In genomic region chr15:67746022-67746421, GRCh38 we compare ENCODE assay signal across 14 cellular contexts.
DNase-seq lines count a peak whose midpoint lies in the region; ATAC-seq, FAIRE-seq and TF ChIP-seq lines count a peak whose summit lies in the region.
"Had no signal": no experiment of that assay in that cellular context is flagged by ENCODE, and none has a peak within 500 bp of the region (broad histone marks: within the 10 kb centered on the region; RNA-seq: fewer than 3 reads in every experiment).

No MANE protein-coding gene starts in this region.

- no peaks in the 10 kb centered on the region for H3F3A ChIP-seq in GM23338 (replicated peaks; ENCODE audit: low read depth)

- TF ChIP-seq EP300 in HepG2 (IDR thresholded peaks at IDR 0.05; ENCODE audit: low read depth in 2 of 2, low read length in 2 of 2) (no peak), HepG2 (CRISPR knock-in tag; IDR thresholded peaks at IDR 0.05; ENCODE audit: borderline replicate concordance) (no peak)

- TF ChIP-seq CTCF in GM23338 (conservative IDR thresholded peaks at IDR 0.05; ENCODE audit: low read depth in 2 of 2), result no peak
- TF ChIP-seq CTCF in lower lobe of right lung (IDR thresholded peaks at IDR 0.05), result no peak
- no peak for TF ChIP-seq CTCF in HepG2 (CRISPR knock-in tag; IDR thresholded peaks at IDR 0.05)

- H3K4me1 ChIP-seq in GM23338 (ENCODE audit: insufficient read depth), result peaks cover 39% of the 10 kb centered on the region
- peaks cover 14% of the 10 kb centered on the region for H3K4me1 ChIP-seq in lower lobe of right lung
- no peaks in the 10 kb centered on the region for H3K4me1 ChIP-seq in HepG2 (ENCODE audit: insufficient read depth, low read length)
- H3K4me1 ChIP-seq: SJSA1 had no signal

- no peaks in the 10 kb centered on the region for H3K36me3 Mint-ChIP-seq in GM23338 (ENCODE audit: low read depth)
- no peaks in the 10 kb centered on the region for H3K36me3 Mint-ChIP-seq in activated T-helper 17 cell treated with anti-CD3 and anti-CD28 coated beads, Interleukin-2, amount 50 U/mL, for 72 hours (ENCODE audit: low read depth)

- DNase-seq in AML-193 (lab: John Stamatoyannopoulos, UW) (peak; percentile 86), GM23338 (ENCODE audit: low spot score) (no peak), lower lobe of right lung (no peak), putamen (ENCODE audit: low spot score) (no peak), epidermal melanocyte (ENCODE audit: insufficient read length, low spot score) (no peak), SK-N-DZ (ENCODE audit: low spot score) (no peak), HepG2 (ENCODE audit: low spot score) (no peak)
- DNase-seq: HFFc6, hippocampal formation, NCI-H2081 treated with DMSO at 0.1 percent for 48 hours, nephron progenitor cell had no signal

- H3K27ac Mint-ChIP-seq in GM23338, result peak overlapping the region; percentile 60
- peak overlapping the region; percentile 55 for H3K27ac Mint-ChIP-seq in activated T-helper 17 cell treated with anti-CD3 and anti-CD28 coated beads, Interleukin-2, amount 50 U/mL, for 72 hours
- H3K27ac Mint-ChIP-seq: HFFc6 had no signal

- WGBS in HepG2 (ENCODE audit: low lambda C conversion rate), result 96% methylated on average over 1 of the region's 1 CpG

- CTCF ChIA-PET in HepG2 (lab: Yijun Ruan, JAX; ENCODE audit: low intra/inter-chr PET ratio, low total read pairs), result no interaction called here

- TF ChIP-seq RAD21 in HepG2 (CRISPR knock-in tag; IDR thresholded peaks at IDR 0.05), result no peak

- POLR2A ChIA-PET in HepG2 (lab: Yijun Ruan, JAX), result no interaction called here

- no TSS peak for BruUV-seq in HepG2 (replicated peaks; lab: Mats Ljungman, UMichigan)

- no peaks in the 10 kb centered on the region for H3K36me3 ChIP-seq in GM23338 (ENCODE audit: insufficient read depth)
- peaks cover 5% of the 10 kb centered on the region for H3K36me3 ChIP-seq in lower lobe of right lung
- no peaks in the 10 kb centered on the region for H3K36me3 ChIP-seq in HepG2 (replicated peaks in 1 of 2; ENCODE audit: control insufficient read depth in 1 of 2, insufficient read depth in 2 of 2, low read length in 2 of 2)
- H3K36me3 ChIP-seq: colonic mucosa, SJSA1 had no signal

- H3K4me3 ChIP-seq in GM23338 (peak overlapping the region; percentile 14; the same call in 1 of the 2 replicates), lower lobe of right lung (no peak overlapping the region), HepG2 (replicated peaks in 1 of 3; ENCODE audit: insufficient read depth in 1 of 3, low read depth in 2 of 3, low read length in 3 of 3) (no peak overlapping the region)
- H3K4me3 ChIP-seq: colonic mucosa, SJSA1 had no signal

- no peaks in the 10 kb centered on the region for H3K79me2 ChIP-seq in GM23338 (replicated peaks; ENCODE audit: insufficient read depth)
- H3K79me2 ChIP-seq in HepG2 (ENCODE audit: insufficient read depth, low read length), result no peaks in the 10 kb centered on the region

- in situ Hi-C loops in HepG2 (cut with HindIII; ENCODE audit: extremely low pct_ligation_motif_present, low pct_unique_long_range_greater_than_20kb), result no loop called here

- no peak for FAIRE-seq in HepG2 (lab: Jason Lieb, UNC)

- no peak overlapping the region for H2AFZ ChIP-seq in GM23338
- no peak overlapping the region for H2AFZ ChIP-seq in HepG2 (ENCODE audit: low read length)

- TF ChIP-seq POLR2A in HepG2 (IDR thresholded peaks at IDR 0.05; ENCODE audit: insufficient read depth in 1 of 2, low read depth in 2 of 2, low read length in 2 of 2), result no peak

- intact Hi-C loops in lower lobe of right lung (cut with DNase I) (no loop called here), HepG2 (cut with micrococcal nuclease; ENCODE audit: unreplicated experiment) (no loop called here)

- no peaks in the 10 kb centered on the region for H3K9me3 Mint-ChIP-seq in GM23338
- no peaks in the 10 kb centered on the region for H3K9me3 Mint-ChIP-seq in activated T-helper 17 cell treated with anti-CD3 and anti-CD28 coated beads, Interleukin-2, amount 50 U/mL, for 72 hours
- H3K9me3 Mint-ChIP-seq: HFFc6, nephron progenitor cell had no signal

- H3K9me3 ChIP-seq in lower lobe of right lung (no peaks in the 10 kb centered on the region), HepG2 (ENCODE audit: low read length) (no peaks in the 10 kb centered on the region)
- H3K9me3 ChIP-seq: colonic mucosa, SJSA1 had no signal

- ATAC-seq in GM23338, result no peak
- peak; percentile 67 for ATAC-seq in activated T-helper 17 cell treated with anti-CD3 and anti-CD28 coated beads, Interleukin-2, amount 50 U/mL, for 72 hours (replicated peaks)
- ATAC-seq in lower lobe of right lung, result peak; percentile 49 to 73
- ATAC-seq in HepG2, result no peak

- H4K20me1 ChIP-seq in GM23338 (replicated peaks; ENCODE audit: insufficient read depth), result no peaks in the 10 kb centered on the region
- no peaks in the 10 kb centered on the region for H4K20me1 ChIP-seq in HepG2 (ENCODE audit: insufficient read depth, low read length)

- peak overlapping the region; percentile 11; the same call in 1 of the 3 replicates for H3K4me3 Mint-ChIP-seq in GM23338
- H3K4me3 Mint-ChIP-seq in activated T-helper 17 cell treated with anti-CD3 and anti-CD28 coated beads, Interleukin-2, amount 50 U/mL, for 72 hours, result peak overlapping the region; percentile 43
- H3K4me3 Mint-ChIP-seq: HFFc6, nephron progenitor cell had no signal

- peaks cover 4% of the 10 kb centered on the region for H3K27me3 Mint-ChIP-seq in GM23338 (ENCODE audit: insufficient read depth, low read depth, poor library complexity)
- H3K27me3 Mint-ChIP-seq in activated T-helper 17 cell treated with anti-CD3 and anti-CD28 coated beads, Interleukin-2, amount 50 U/mL, for 72 hours, result no peaks in the 10 kb centered on the region

- H3K4me2 ChIP-seq in GM23338, result peak overlapping the region; percentile 22
- no peak overlapping the region for H3K4me2 ChIP-seq in HepG2 (ENCODE audit: low read depth, low read length)

- no peak overlapping the region for H3K27ac ChIP-seq in GM23338 (ENCODE audit: low read depth)
- H3K27ac ChIP-seq in lower lobe of right lung, result no peak overlapping the region
- H3K27ac ChIP-seq in HepG2 (ENCODE audit: extremely low read length, insufficient read depth, low read length), result no peak overlapping the region
- H3K27ac ChIP-seq: colonic mucosa, SJSA1 had no signal

- no peak overlapping the region for H3K9ac ChIP-seq in HepG2 (ENCODE audit: insufficient read depth, low read depth, low read length)

- H3K27me3 ChIP-seq in GM23338 (ENCODE audit: insufficient read depth), result no peaks in the 10 kb centered on the region
- H3K27me3 ChIP-seq in lower lobe of right lung (ENCODE audit: low read depth), result no peaks in the 10 kb centered on the region
- no peaks in the 10 kb centered on the region for H3K27me3 ChIP-seq in HepG2 (ENCODE audit: control insufficient read depth in 1 of 2, insufficient read depth in 2 of 2, low read length in 2 of 2)
- H3K27me3 ChIP-seq: colonic mucosa, SJSA1 had no signal

- peaks cover 52% of the 10 kb centered on the region for H3K4me1 Mint-ChIP-seq in GM23338
- H3K4me1 Mint-ChIP-seq in activated T-helper 17 cell treated with anti-CD3 and anti-CD28 coated beads, Interleukin-2, amount 50 U/mL, for 72 hours, result peaks cover 23% of the 10 kb centered on the region

- no peaks in the 10 kb centered on the region; the same call in 1 of the 2 replicates for H3K9me2 ChIP-seq in GM23338 (ENCODE audit: insufficient read depth)

TF ChIP-seq in GM23338, 12 proteins besides CTCF, POLR2A, EP300 and RAD21 (continues in another document):
- no peak for TF ChIP-seq EZH2 (IDR thresholded peaks at IDR 0.05; ENCODE audit: low read depth, unreplicated experiment)
- TF ChIP-seq JUNB (IDR thresholded peaks at IDR 0.05; ENCODE audit: unreplicated experiment), result no peak
- TF ChIP-seq NANOG (IDR thresholded peaks at IDR 0.05; ENCODE audit: borderline replicate concordance), result no peak
- no peak for TF ChIP-seq EZH2phosphoT487 (IDR thresholded peaks at IDR 0.05; ENCODE audit: unreplicated experiment)

TF ChIP-seq in HepG2, 621 proteins besides CTCF, POLR2A, EP300 and RAD21 (continues in another document):
- no peak for TF ChIP-seq ZNF572 (CRISPR knock-in tag; IDR thresholded peaks at IDR 0.05)
- TF ChIP-seq, protein P1, sequence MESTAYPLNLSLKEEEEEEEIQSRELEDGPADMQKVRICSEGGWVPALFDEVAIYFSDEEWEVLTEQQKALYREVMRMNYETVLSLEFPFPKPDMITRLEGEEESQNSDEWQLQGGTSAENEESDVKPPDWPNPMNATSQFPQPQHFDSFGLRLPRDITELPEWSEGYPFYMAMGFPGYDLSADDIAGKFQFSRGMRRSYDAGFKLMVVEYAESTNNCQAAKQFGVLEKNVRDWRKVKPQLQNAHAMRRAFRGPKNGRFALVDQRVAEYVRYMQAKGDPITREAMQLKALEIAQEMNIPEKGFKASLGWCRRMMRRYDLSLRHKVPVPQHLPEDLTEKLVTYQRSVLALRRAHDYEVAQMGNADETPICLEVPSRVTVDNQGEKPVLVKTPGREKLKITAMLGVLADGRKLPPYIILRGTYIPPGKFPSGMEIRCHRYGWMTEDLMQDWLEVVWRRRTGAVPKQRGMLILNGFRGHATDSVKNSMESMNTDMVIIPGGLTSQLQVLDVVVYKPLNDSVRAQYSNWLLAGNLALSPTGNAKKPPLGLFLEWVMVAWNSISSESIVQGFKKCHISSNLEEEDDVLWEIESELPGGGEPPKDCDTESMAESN (CRISPR knock-in tag; conservative IDR thresholded peaks at IDR 0.05), result no peak

Comparison
In these comparisons a context has a peak if more than half of its experiments do, and no peak if none do; other contexts are left out.
1. DNase-seq: peak in AML-193 (2 of 2); none in GM23338 (single experiment), lower lobe of right lung (single experiment), putamen (single experiment), epidermal melanocyte (single experiment), SK-N-DZ (single experiment) and HepG2 (single experiment).
2. ATAC-seq: peak in activated T-helper 17 cell treated with anti-CD3 and anti-CD28 coated beads, Interleukin-2, amount 50 U/mL, for 72 hours (single experiment) and lower lobe of right lung (2 of 2); none in GM23338 (single experiment) and HepG2 (single experiment).